16 cellular contexts compared by ENCODE assay signal in genomic region chr14:89236846-89237245, GRCh38.
"Had no signal": no experiment of that assay in that cellular context is flagged by ENCODE, and none has a peak within 500 bp of the region (broad histone marks: within the 10 kb centered on the region; RNA-seq: fewer than 3 reads in every experiment).

No MANE protein-coding gene starts in this region.

- H3K36me3 ChIP-seq: brain microvascular endothelial cell, left lung, pancreas had no signal

- H3K4me3 ChIP-seq: left lung, pancreas, testis had no signal

- DNase-seq: activated gamma-delta T cell; activated T-cell treated with anti-CD3 and anti-CD28 coated beads, Interleukin-2, amount 50 U/mL, for 1 hour; amygdala; brain microvascular endothelial cell; cerebellar nuclear complex; foreskin fibroblast; head of caudate nucleus; islet precursor cell; left lung; mesenchymal stem cell; pancreas; stimulated activated CD4-positive, alpha-beta T cell treated with anti-CD3 and anti-CD28 coated beads, Interleukin-4, amount 100 ng/mL, for 1 hour; stimulated activated CD8-positive, alpha-beta memory T cell treated with anti-CD3 and anti-CD28 coated beads, Interleukin-4, amount 100 ng/mL, for 48 hours; stimulated activated naive CD8-positive, alpha-beta T cell treated with anti-CD3 and anti-CD28 coated beads, Interleukin-15, Interleukin-2, amounts not matched to agents 100 U/mL and 50 U/mL, for 24 hours; T-helper 2 cell; testis had no signal

- H3K27ac ChIP-seq: brain microvascular endothelial cell, left lung, pancreas, testis had no signal

- H3K9me3 ChIP-seq: left lung, pancreas, testis had no signal

- H3K4me1 ChIP-seq: pancreas had no signal

- H3K27me3 ChIP-seq: brain microvascular endothelial cell, left lung, pancreas, testis had no signal
